In genomic region chr16:71626858-71627213, GRCh38 we compare ENCODE assay signal across 11 cellular contexts. TPM values are rescaled to one million over a fixed set of nuclear protein-coding genes. Genes with fewer than 3 reads are reported as not detected.
A peak's percentile ranks its signal among the peaks of the same experiment; 100 is the strongest.
DNase-seq lines count a peak whose midpoint lies in the region; ATAC-seq and TF ChIP-seq lines count a peak whose summit lies in the region.
"Had no signal": no experiment of that assay in that cellular context is flagged by ENCODE, and none has a peak within 500 bp of the region (broad histone marks: within the 10 kb centered on the region; RNA-seq: fewer than 3 reads in every experiment).

No MANE protein-coding gene starts in this region.

- H3K27ac ChIP-seq in neural progenitor cell, result no peak overlapping the region

- no peaks in the 10 kb centered on the region for H3K4me1 ChIP-seq in neural progenitor cell

- DNase-seq in Calu3, result peak; percentile 79
- DNase-seq in NCI-H510A (lab: John Stamatoyannopoulos, UW), result peak; percentile 13
- peak; percentile 41 for DNase-seq in neural progenitor cell (ENCODE audit: low spot score)
- no peak for DNase-seq in posterior vena cava (ENCODE audit: low spot score)
- DNase-seq: GF-D8 had no signal

- no peaks in the 10 kb centered on the region for H3K27me3 Mint-ChIP-seq in Calu3 (ENCODE audit: unreplicated experiment)
- peaks cover 22% of the 10 kb centered on the region for H3K27me3 Mint-ChIP-seq in neural progenitor cell (ENCODE audit: insufficient read depth, low read depth)

- H3K4me3 Mint-ChIP-seq in Calu3 (ENCODE audit: low read depth, unreplicated experiment) (no peak overlapping the region), neural progenitor cell (peak overlapping the region; percentile 73)

- CTCF ChIA-PET in Calu3 (lab: Charles Lee), result no interaction called here

- H3K4me1 Mint-ChIP-seq in Calu3 (ENCODE audit: low read depth, unreplicated experiment) (peaks cover 21% of the 10 kb centered on the region), neural progenitor cell (peaks cover 9% of the 10 kb centered on the region)

- H3K27ac Mint-ChIP-seq in Calu3 (ENCODE audit: unreplicated experiment), result peak overlapping the region; percentile 56
- H3K27ac Mint-ChIP-seq in neural progenitor cell, result no peak overlapping the region

- TF ChIP-seq CTCF in Calu3 (IDR thresholded peaks at IDR 0.05; ENCODE audit: unreplicated experiment) (no peak), neural progenitor cell (IDR thresholded peaks at IDR 0.05) (no peak)

- H3K36me3 Mint-ChIP-seq in Calu3 (ENCODE audit: insufficient read depth, unreplicated experiment), result peaks cover 45% of the 10 kb centered on the region
- peaks cover 1% of the 10 kb centered on the region for H3K36me3 Mint-ChIP-seq in neural progenitor cell

- no peaks in the 10 kb centered on the region for H3K9me3 Mint-ChIP-seq in Calu3 (ENCODE audit: low read depth, unreplicated experiment)
- H3K9me3 Mint-ChIP-seq in neural progenitor cell, result no peaks in the 10 kb centered on the region

- peaks cover 44% of the 10 kb centered on the region for H3K27me3 ChIP-seq in neural progenitor cell

- intact Hi-C loops in Calu3 (cut with micrococcal nuclease; ENCODE audit: unreplicated experiment), result loop anchor here (1.0 kb wide), 1 partner anchor 31 kb away; no protein-coding TSS in a partner anchor
- intact Hi-C loops in posterior vena cava (cut with DNase I), result no loop called here

- H3K4me2 ChIP-seq in neural progenitor cell, result peak overlapping the region; percentile 99

- H2AFZ ChIP-seq in neural progenitor cell (replicated peaks), result peak overlapping the region; percentile 97

- BruUV-seq in Calu3 (replicated peaks; lab: Mats Ljungman, UMichigan), result no TSS peak

- H3K79me2 ChIP-seq in neural progenitor cell (ENCODE audit: low read depth), result no peaks in the 10 kb centered on the region

- H4K20me1 ChIP-seq in neural progenitor cell (ENCODE audit: low read depth), result no peaks in the 10 kb centered on the region

- H3F3A ChIP-seq in neural progenitor cell (ENCODE audit: low read depth), result peaks cover 11% of the 10 kb centered on the region

- peak; percentile 43 for ATAC-seq in esophagus mucosa
- no peak for ATAC-seq in HG03571 (IDR thresholded peaks at IDR 0.05; ENCODE audit: unreplicated experiment)
- no peak for ATAC-seq in GM19023 (IDR thresholded peaks at IDR 0.05; ENCODE audit: unreplicated experiment)
- ATAC-seq in HG02588 (IDR thresholded peaks at IDR 0.05; ENCODE audit: unreplicated experiment), result no peak

- peak overlapping the region; percentile 74 for H3K4me3 ChIP-seq in neural progenitor cell

- H3K9me3 ChIP-seq in neural progenitor cell (ENCODE audit: low read depth), result no peaks in the 10 kb centered on the region

- H3K9ac ChIP-seq in neural progenitor cell, result no peak overlapping the region

- no peaks in the 10 kb centered on the region for H3K36me3 ChIP-seq in neural progenitor cell

RNA-seq across cellular contexts. Expression of gene MARVELD3, which starts 0.9 kb away (rescaled TPM):
- total RNA-seq in Calu3 (2022), result 38.4 and 40.1 TPM in 2 replicates
- 3.6 TPM for total RNA-seq in esophagus mucosa
- total RNA-seq in neural progenitor cell (ENCODE audit: low replicate concordance), result 2.0 and 2.2 TPM in 2 replicates
- total RNA-seq in posterior vena cava, result not detected
- total RNA-seq: mononuclear cell, subcutaneous adipose tissue had no signal

RNA-seq across cellular contexts. Expression of gene TAT, which starts 49.9 kb away (rescaled TPM):
- 0.10 TPM in 1 of 2 replicates, not detected in the other for total RNA-seq in Calu3 (2022)
- total RNA-seq in esophagus mucosa, result 0.24 TPM
- total RNA-seq in neural progenitor cell (ENCODE audit: low replicate concordance), result not detected in 2 replicates
- total RNA-seq in posterior vena cava, result under 1 TPM in 1 of 2 donors, not detected in 1; 0.09 TPM
- total RNA-seq: mononuclear cell had no signal
